In the genomic region with DNA sequence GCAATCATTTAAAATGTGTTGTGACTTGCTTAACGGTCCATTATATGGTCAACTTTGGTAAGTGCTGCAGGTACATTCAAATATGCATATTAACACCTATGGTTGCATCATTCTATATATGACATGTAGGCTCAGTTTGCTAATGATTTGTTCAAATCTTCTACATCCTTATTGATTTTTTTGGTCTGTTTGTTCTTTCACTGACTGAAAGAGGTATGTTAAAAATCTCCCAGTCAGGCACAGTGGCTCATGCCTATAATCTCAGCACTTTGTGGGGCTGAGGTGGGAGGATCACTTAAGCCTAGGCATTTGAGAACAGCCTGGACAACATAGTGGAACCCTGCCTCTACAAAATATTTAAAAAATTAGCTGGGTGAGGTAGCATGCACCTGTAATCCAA, we compare ENCODE assay signal across 1 cellular context.
TF ChIP-seq lines count a peak whose summit lies in the region.

No MANE protein-coding gene starts in this region.

TF ChIP-seq in HepG2, 621 proteins besides CTCF, POLR2A, EP300 and RAD21 (continued from another document and continues in another):
- TF ChIP-seq, protein P1, sequence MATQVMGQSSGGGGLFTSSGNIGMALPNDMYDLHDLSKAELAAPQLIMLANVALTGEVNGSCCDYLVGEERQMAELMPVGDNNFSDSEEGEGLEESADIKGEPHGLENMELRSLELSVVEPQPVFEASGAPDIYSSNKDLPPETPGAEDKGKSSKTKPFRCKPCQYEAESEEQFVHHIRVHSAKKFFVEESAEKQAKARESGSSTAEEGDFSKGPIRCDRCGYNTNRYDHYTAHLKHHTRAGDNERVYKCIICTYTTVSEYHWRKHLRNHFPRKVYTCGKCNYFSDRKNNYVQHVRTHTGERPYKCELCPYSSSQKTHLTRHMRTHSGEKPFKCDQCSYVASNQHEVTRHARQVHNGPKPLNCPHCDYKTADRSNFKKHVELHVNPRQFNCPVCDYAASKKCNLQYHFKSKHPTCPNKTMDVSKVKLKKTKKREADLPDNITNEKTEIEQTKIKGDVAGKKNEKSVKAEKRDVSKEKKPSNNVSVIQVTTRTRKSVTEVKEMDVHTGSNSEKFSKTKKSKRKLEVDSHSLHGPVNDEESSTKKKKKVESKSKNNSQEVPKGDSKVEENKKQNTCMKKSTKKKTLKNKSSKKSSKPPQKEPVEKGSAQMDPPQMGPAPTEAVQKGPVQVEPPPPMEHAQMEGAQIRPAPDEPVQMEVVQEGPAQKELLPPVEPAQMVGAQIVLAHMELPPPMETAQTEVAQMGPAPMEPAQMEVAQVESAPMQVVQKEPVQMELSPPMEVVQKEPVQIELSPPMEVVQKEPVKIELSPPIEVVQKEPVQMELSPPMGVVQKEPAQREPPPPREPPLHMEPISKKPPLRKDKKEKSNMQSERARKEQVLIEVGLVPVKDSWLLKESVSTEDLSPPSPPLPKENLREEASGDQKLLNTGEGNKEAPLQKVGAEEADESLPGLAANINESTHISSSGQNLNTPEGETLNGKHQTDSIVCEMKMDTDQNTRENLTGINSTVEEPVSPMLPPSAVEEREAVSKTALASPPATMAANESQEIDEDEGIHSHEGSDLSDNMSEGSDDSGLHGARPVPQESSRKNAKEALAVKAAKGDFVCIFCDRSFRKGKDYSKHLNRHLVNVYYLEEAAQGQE (IDR thresholded peaks at IDR 0.05; ENCODE audit: borderline replicate concordance in 1 of 2, low read depth in 1 of 2, low read length in 2 of 2) = no peak
- TF ChIP-seq JUNB (CRISPR knock-in tag; IDR thresholded peaks at IDR 0.05; ENCODE audit: borderline replicate concordance) (no peak), RNF2 (conservative IDR thresholded peaks at IDR 0.05; ENCODE audit: low read depth) (no peak), ZNF562 (CRISPR knock-in tag; IDR thresholded peaks at IDR 0.05; ENCODE audit: borderline replicate concordance) (no peak), SOX6 (IDR thresholded peaks at IDR 0.05) (no peak), SOX6 (CRISPR knock-in tag; IDR thresholded peaks at IDR 0.05) (peak; percentile 60; the same call in 1 of the 2 replicates), PHF20 (CRISPR knock-in tag; IDR thresholded peaks at IDR 0.05) (no peak), ZNF672 (CRISPR knock-in tag; IDR thresholded peaks at IDR 0.05) (no peak), NFRKB (IDR thresholded peaks at IDR 0.05) (no peak), ATF7 (IDR thresholded peaks at IDR 0.05) (peak; percentile 81), ATF7 (CRISPR knock-in tag; IDR thresholded peaks at IDR 0.05) (no peak), FOSL2 (CRISPR knock-in tag; IDR thresholded peaks at IDR 0.05) (peak; percentile 6; the same call in 1 of the 2 replicates), CEBPG (CRISPR knock-in tag; IDR thresholded peaks at IDR 0.05) (peak; percentile 92), ZNF720 (CRISPR knock-in tag; IDR thresholded peaks at IDR 0.05) (no peak), RFXANK (CRISPR knock-in tag; IDR thresholded peaks at IDR 0.05) (no peak), NFE2 (CRISPR knock-in tag; IDR thresholded peaks at IDR 0.05) (no peak), HOXD1 (CRISPR knock-in tag; IDR thresholded peaks at IDR 0.05) (no peak), ZNF577 (CRISPR knock-in tag; IDR thresholded peaks at IDR 0.05; ENCODE audit: borderline replicate concordance, low read depth) (no peak)
- TF ChIP-seq, protein P2, sequence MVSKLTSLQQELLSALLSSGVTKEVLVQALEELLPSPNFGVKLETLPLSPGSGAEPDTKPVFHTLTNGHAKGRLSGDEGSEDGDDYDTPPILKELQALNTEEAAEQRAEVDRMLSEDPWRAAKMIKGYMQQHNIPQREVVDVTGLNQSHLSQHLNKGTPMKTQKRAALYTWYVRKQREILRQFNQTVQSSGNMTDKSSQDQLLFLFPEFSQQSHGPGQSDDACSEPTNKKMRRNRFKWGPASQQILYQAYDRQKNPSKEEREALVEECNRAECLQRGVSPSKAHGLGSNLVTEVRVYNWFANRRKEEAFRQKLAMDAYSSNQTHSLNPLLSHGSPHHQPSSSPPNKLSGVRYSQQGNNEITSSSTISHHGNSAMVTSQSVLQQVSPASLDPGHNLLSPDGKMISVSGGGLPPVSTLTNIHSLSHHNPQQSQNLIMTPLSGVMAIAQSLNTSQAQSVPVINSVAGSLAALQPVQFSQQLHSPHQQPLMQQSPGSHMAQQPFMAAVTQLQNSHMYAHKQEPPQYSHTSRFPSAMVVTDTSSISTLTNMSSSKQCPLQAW (CRISPR knock-in tag; IDR thresholded peaks at IDR 0.05) = no peak
- TF ChIP-seq, protein P3, sequence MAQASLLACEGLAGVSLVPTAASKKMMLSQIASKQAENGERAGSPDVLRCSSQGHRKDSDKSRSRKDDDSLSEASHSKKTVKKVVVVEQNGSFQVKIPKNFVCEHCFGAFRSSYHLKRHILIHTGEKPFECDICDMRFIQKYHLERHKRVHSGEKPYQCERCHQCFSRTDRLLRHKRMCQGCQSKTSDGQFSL (CRISPR knock-in tag; IDR thresholded peaks at IDR 0.05) = no peak
- TF ChIP-seq, protein P4, sequence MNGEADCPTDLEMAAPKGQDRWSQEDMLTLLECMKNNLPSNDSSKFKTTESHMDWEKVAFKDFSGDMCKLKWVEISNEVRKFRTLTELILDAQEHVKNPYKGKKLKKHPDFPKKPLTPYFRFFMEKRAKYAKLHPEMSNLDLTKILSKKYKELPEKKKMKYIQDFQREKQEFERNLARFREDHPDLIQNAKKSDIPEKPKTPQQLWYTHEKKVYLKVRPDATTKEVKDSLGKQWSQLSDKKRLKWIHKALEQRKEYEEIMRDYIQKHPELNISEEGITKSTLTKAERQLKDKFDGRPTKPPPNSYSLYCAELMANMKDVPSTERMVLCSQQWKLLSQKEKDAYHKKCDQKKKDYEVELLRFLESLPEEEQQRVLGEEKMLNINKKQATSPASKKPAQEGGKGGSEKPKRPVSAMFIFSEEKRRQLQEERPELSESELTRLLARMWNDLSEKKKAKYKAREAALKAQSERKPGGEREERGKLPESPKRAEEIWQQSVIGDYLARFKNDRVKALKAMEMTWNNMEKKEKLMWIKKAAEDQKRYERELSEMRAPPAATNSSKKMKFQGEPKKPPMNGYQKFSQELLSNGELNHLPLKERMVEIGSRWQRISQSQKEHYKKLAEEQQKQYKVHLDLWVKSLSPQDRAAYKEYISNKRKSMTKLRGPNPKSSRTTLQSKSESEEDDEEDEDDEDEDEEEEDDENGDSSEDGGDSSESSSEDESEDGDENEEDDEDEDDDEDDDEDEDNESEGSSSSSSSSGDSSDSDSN (CRISPR knock-in tag; IDR thresholded peaks at IDR 0.05) = no peak
- TF ChIP-seq, protein P5, sequence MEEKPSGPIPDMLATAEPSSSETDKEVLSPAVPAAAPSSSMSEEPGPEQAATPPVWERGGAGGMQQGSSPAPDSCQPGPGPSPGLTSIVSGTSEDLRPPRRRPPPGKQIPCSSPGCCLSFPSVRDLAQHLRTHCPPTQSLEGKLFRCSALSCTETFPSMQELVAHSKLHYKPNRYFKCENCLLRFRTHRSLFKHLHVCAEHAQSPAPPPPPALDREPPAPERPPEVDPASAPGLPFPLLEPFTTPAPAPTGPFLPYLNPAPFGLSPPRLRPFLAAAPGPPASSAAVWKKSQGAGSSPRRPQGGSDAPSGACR (CRISPR knock-in tag; IDR thresholded peaks at IDR 0.05) = 0 out of 2 replicates have a peak, but pooled peaks have one; percentile 17
- TF ChIP-seq, protein P6, sequence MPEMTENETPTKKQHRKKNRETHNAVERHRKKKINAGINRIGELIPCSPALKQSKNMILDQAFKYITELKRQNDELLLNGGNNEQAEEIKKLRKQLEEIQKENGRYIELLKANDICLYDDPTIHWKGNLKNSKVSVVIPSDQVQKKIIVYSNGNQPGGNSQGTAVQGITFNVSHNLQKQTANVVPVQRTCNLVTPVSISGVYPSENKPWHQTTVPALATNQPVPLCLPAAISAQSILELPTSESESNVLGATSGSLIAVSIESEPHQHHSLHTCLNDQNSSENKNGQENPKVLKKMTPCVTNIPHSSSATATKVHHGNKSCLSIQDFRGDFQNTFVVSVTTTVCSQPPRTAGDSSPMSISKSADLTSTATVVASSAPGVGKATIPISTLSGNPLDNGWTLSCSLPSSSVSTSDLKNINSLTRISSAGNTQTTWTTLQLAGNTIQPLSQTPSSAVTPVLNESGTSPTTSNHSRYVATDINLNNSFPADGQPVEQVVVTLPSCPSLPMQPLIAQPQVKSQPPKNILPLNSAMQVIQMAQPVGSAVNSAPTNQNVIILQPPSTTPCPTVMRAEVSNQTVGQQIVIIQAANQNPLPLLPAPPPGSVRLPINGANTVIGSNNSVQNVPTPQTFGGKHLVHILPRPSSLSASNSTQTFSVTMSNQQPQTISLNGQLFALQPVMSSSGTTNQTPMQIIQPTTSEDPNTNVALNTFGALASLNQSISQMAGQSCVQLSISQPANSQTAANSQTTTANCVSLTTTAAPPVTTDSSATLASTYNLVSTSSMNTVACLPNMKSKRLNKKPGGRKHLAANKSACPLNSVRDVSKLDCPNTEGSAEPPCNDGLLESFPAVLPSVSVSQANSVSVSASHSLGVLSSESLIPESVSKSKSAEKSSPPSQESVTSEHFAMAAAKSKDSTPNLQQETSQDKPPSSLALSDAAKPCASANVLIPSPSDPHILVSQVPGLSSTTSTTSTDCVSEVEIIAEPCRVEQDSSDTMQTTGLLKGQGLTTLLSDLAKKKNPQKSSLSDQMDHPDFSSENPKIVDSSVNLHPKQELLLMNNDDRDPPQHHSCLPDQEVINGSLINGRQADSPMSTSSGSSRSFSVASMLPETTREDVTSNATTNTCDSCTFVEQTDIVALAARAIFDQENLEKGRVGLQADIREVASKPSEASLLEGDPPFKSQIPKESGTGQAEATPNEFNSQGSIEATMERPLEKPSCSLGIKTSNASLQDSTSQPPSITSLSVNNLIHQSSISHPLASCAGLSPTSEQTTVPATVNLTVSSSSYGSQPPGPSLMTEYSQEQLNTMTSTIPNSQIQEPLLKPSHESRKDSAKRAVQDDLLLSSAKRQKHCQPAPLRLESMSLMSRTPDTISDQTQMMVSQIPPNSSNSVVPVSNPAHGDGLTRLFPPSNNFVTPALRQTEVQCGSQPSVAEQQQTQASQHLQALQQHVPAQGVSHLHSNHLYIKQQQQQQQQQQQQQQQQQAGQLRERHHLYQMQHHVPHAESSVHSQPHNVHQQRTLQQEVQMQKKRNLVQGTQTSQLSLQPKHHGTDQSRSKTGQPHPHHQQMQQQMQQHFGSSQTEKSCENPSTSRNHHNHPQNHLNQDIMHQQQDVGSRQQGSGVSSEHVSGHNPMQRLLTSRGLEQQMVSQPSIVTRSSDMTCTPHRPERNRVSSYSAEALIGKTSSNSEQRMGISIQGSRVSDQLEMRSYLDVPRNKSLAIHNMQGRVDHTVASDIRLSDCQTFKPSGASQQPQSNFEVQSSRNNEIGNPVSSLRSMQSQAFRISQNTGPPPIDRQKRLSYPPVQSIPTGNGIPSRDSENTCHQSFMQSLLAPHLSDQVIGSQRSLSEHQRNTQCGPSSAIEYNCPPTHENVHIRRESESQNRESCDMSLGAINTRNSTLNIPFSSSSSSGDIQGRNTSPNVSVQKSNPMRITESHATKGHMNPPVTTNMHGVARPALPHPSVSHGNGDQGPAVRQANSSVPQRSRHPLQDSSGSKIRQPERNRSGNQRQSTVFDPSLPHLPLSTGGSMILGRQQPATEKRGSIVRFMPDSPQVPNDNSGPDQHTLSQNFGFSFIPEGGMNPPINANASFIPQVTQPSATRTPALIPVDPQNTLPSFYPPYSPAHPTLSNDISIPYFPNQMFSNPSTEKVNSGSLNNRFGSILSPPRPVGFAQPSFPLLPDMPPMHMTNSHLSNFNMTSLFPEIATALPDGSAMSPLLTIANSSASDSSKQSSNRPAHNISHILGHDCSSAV (CRISPR knock-in tag; IDR thresholded peaks at IDR 0.05; ENCODE audit: borderline replicate concordance) = no peak
- TF ChIP-seq, protein P7, sequence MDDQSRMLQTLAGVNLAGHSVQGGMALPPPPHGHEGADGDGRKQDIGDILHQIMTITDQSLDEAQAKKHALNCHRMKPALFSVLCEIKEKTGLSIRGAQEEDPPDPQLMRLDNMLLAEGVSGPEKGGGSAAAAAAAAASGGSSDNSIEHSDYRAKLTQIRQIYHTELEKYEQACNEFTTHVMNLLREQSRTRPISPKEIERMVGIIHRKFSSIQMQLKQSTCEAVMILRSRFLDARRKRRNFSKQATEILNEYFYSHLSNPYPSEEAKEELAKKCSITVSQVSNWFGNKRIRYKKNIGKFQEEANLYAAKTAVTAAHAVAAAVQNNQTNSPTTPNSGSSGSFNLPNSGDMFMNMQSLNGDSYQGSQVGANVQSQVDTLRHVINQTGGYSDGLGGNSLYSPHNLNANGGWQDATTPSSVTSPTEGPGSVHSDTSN (CRISPR knock-in tag; IDR thresholded peaks at IDR 0.05; ENCODE audit: borderline replicate concordance) = no peak
- TF ChIP-seq, protein P8, sequence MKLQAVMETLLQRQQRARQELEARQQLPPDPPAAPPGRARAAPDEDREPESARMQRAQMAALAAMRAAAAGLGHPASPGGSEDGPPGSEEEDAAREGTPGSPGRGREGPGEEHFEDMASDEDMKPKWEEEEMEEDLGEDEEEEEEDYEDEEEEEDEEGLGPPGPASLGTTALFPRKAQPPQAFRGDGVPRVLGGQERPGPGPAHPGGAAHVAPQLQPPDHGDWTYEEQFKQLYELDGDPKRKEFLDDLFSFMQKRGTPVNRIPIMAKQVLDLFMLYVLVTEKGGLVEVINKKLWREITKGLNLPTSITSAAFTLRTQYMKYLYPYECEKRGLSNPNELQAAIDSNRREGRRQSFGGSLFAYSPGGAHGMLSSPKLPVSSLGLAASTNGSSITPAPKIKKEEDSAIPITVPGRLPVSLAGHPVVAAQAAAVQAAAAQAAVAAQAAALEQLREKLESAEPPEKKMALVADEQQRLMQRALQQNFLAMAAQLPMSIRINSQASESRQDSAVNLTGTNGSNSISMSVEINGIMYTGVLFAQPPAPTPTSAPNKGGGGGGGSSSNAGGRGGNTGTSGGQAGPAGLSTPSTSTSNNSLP (IDR thresholded peaks at IDR 0.05; ENCODE audit: low read depth, low read length) = peak; percentile 90
- TF ChIP-seq, protein P9, sequence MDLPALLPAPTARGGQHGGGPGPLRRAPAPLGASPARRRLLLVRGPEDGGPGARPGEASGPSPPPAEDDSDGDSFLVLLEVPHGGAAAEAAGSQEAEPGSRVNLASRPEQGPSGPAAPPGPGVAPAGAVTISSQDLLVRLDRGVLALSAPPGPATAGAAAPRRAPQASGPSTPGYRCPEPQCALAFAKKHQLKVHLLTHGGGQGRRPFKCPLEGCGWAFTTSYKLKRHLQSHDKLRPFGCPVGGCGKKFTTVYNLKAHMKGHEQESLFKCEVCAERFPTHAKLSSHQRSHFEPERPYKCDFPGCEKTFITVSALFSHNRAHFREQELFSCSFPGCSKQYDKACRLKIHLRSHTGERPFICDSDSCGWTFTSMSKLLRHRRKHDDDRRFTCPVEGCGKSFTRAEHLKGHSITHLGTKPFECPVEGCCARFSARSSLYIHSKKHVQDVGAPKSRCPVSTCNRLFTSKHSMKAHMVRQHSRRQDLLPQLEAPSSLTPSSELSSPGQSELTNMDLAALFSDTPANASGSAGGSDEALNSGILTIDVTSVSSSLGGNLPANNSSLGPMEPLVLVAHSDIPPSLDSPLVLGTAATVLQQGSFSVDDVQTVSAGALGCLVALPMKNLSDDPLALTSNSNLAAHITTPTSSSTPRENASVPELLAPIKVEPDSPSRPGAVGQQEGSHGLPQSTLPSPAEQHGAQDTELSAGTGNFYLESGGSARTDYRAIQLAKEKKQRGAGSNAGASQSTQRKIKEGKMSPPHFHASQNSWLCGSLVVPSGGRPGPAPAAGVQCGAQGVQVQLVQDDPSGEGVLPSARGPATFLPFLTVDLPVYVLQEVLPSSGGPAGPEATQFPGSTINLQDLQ (CRISPR knock-in tag; IDR thresholded peaks at IDR 0.05) = no peak
